8 cellular contexts compared by ENCODE assay signal in the genomic region with DNA sequence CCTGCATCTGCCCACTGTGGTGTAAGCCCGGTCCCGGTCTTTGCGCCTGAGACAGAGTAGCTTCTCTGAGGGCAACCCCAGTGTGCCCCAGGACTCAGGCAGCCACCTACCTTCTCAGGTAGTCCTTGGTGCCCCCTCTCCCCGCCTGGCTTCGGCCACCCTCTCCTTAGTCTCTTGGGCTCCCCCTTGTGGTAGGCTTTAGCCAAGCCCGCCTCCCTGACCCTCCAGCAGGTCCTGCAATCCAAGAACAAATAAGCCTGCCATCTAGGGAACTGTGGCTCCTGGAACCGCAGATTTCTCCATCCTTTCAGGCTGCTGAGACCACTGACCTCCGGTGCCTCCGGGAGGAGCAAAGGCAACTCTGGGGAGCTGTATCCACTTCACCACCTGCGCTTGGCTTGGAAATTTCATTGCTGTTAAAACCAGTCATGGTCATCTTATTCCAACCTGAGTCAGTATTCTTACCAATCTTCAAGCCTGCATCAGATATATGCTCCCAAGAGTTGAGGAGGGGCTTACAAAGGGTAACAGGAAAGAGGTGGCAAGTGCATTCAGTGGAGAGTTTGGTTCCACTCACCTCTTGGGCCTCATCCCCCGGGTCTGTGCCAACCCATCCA. TPM values are rescaled to one million over a fixed set of nuclear protein-coding genes. Genes with fewer than 3 reads are reported as not detected.
DNase-seq lines count a peak whose midpoint lies in the region; ATAC-seq, FAIRE-seq and TF ChIP-seq lines count a peak whose summit lies in the region.

No MANE protein-coding gene starts in this region.

- intact Hi-C loops in pancreas (cut with DNase I), result loop anchor here in 1 of 3 donors (10.0 kb wide), 1 partner anchor 849 kb away; no protein-coding TSS in a partner anchor

- H3K4me1 ChIP-seq in gastroesophageal sphincter, result no peaks in the 10 kb centered on the region
- no peaks in the 10 kb centered on the region for H3K4me1 ChIP-seq in pancreas

- H3K9me3 ChIP-seq in gastroesophageal sphincter, result peaks cover 0 to 11% (median 0%) of the 10 kb centered on the region in 3 donors
- no peaks in the 10 kb centered on the region for H3K9me3 ChIP-seq in pancreas

- peak; percentile 85 for ATAC-seq in GM19455 (IDR thresholded peaks at IDR 0.05; ENCODE audit: unreplicated experiment)
- peak; percentile 74 for ATAC-seq in HG03520 (IDR thresholded peaks at IDR 0.05; ENCODE audit: unreplicated experiment)
- ATAC-seq in gastroesophageal sphincter, result peak; percentile 68
- ATAC-seq in pancreas, result peak; percentile 35 to 91 (median 86)
- no peak for ATAC-seq in HG03460 (IDR thresholded peaks at IDR 0.05; ENCODE audit: unreplicated experiment)

- no peak for FAIRE-seq in D721Med (lab: Jason Lieb, UNC)
- FAIRE-seq in pancreas (lab: Jason Lieb, UNC), result no peak

- no peak for TF ChIP-seq EP300 in gastroesophageal sphincter (IDR thresholded peaks at IDR 0.05)

- H3K27me3 ChIP-seq in gastroesophageal sphincter (peaks cover 6% of the 10 kb centered on the region), pancreas (no peaks in the 10 kb centered on the region)

- DNase-seq in D721Med (ENCODE audit: insufficient read length, low spot score), result peak; percentile 28
- peak; percentile 4 for DNase-seq in NCI-H748 treated with DMSO at 0.1 percent for 48 hours (lab: John Stamatoyannopoulos, UW)
- DNase-seq in activated T-cell treated with anti-CD3 and anti-CD28 coated beads, Interleukin-2, amount 50 U/mL, for 48 hours, result peak; percentile 46 to 52
- peak; percentile 43 to 87 (median 72) for DNase-seq in pancreas

- TF ChIP-seq CTCF in D721Med (IDR thresholded peaks at IDR 0.05; ENCODE audit: insufficient read depth, missing control alignments), result peak; percentile 88
- TF ChIP-seq CTCF in gastroesophageal sphincter (IDR thresholded peaks at IDR 0.05), result peak; percentile 75 to 92 (median 78)
- peak; percentile 79 to 92 (median 86) for TF ChIP-seq CTCF in pancreas (IDR thresholded peaks at IDR 0.05)

- TF ChIP-seq POLR2A in gastroesophageal sphincter (IDR thresholded peaks at IDR 0.05), result no peak

- 26 to 71% methylated on average over 1 to 8 of the region's 11 CpGs for WGBS in gastroesophageal sphincter (ENCODE audit: low coverage in 1 of 2), 2 donors
- 19 to 25% methylated on average over 11 of the region's 11 CpGs for WGBS in pancreas, 2 donors

- H3K36me3 ChIP-seq in gastroesophageal sphincter (no peaks in the 10 kb centered on the region), pancreas (no peaks in the 10 kb centered on the region)

- H3K4me3 ChIP-seq in gastroesophageal sphincter (no peak overlapping the region), pancreas (no peak overlapping the region)

- no peak overlapping the region for H3K27ac ChIP-seq in gastroesophageal sphincter
- no peak overlapping the region for H3K27ac ChIP-seq in pancreas

RNA-seq across cellular contexts. Expression of a gene that starts 52.8 kb away (rescaled TPM):
- total RNA-seq in gastroesophageal sphincter, result 10 to 100 TPM in 2 of 4 donors, 1 to 10 TPM in 2; 5.5 to 12.3 (median 8.9) TPM
- 1 to 10 TPM in 3 of 6 donors, under 1 TPM in 3; 0.37 to 6.8 (median 1.3) TPM for total RNA-seq in pancreas
- 1 to 10 TPM in 1 of 2 donors, under 1 TPM in 1; 0.91 to 1.6 TPM for polyA plus RNA-seq in pancreas

Comparison
In these comparisons a context has a peak if more than half of its experiments do, and no peak if none do; other contexts are left out.
1. DNase-seq: peak in every context shown above with its lines; median percentile 72 in pancreas; 49 in activated T-cell treated with anti-CD3 and anti-CD28 coated beads, Interleukin-2, amount 50 U/mL, for 48 hours; 28 in D721Med; 4 in NCI-H748 treated with DMSO at 0.1 percent for 48 hours.